7 cellular contexts compared by ENCODE assay signal in genomic region chr3:25673738-25674298, GRCh38.
"Had no signal": no experiment of that assay in that cellular context is flagged by ENCODE, and none has a peak within 500 bp of the region (broad histone marks: within the 10 kb centered on the region; RNA-seq: fewer than 3 reads in every experiment).

No MANE protein-coding gene starts in this region.

- H3K27ac ChIP-seq: HL-60, KMS-11 had no signal

- DNase-seq: IMR-90, KBM-7, KG1 had no signal

- FAIRE-seq: HTR-8/SVneo, K562 had no signal

- H3K4me2 ChIP-seq: KMS-11 had no signal

- H3K4me3 ChIP-seq: K562 had no signal

- H3K9ac ChIP-seq: KMS-11 had no signal
